ENCODE assay signal across 8 cellular contexts in the genomic region with DNA sequence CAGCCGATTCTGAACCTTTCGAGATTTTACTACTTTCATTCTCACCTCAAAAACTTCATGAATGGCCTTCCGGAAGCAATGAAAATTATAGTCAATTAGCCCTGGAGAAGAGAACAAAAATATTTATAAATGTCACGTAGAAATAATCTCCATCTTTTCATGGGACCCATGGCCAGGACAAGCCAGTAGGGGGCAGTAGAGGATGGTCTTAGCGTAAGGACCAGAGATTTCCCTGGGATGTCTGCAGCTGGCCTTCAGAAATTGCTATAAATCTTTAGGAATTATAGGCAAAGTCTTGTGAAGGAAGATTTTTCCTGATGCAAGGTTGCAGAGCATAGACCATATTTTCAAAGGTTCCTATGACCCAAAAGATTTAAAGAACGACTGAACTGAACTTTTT. TPM values are rescaled to one million over a fixed set of nuclear protein-coding genes. Genes with fewer than 3 reads are reported as not detected.
A peak's percentile ranks its signal among the peaks of the same experiment; 100 is the strongest.
DNase-seq lines count a peak whose midpoint lies in the region; ATAC-seq and TF ChIP-seq lines count a peak whose summit lies in the region.

No MANE protein-coding gene starts in this region.

- no peaks in the 10 kb centered on the region for H3K36me3 ChIP-seq in GM06990 (ENCODE audit: control insufficient read depth, insufficient read depth, low read length)

- no peak overlapping the region for H3K4me3 ChIP-seq in GM06990 (replicated peaks; ENCODE audit: low read depth, low read length)

- TF ChIP-seq CTCF in GM06990 (IDR thresholded peaks at IDR 0.05; ENCODE audit: insufficient read depth, low read length, poor library complexity, severe bottlenecking), result peak; percentile 84

- no peak for DNase-seq in GM06990 (ENCODE audit: extremely low read depth, insufficient read length)
- DNase-seq in M059J (ENCODE audit: low read depth), result peak; percentile 30
- DNase-seq in UCSD-AML1 (lab: John Stamatoyannopoulos, UW; ENCODE audit: unreplicated experiment), result peak; percentile 29
- DNase-seq in central memory CD4-positive, alpha-beta T cell, result peak; percentile 38
- DNase-seq in left lobe of liver (ENCODE audit: low spot score), result no peak
- peak; percentile 38 for DNase-seq in stimulated activated CD8-positive, alpha-beta memory T cell treated with anti-CD3 and anti-CD28 coated beads, Interleukin-12 subunit alpha, Interleukin-12 subunit beta, amount 100 ng/mL, for 1 hour (ENCODE audit: low read depth)
- no peak for DNase-seq in foreskin melanocyte

- H3K27me3 ChIP-seq in GM06990 (replicated peaks; ENCODE audit: control insufficient read depth, insufficient read depth, low read length), result no peaks in the 10 kb centered on the region

- peak; percentile 65 for ATAC-seq in left lobe of liver
- no peak for ATAC-seq in GM19463 (IDR thresholded peaks at IDR 0.05; ENCODE audit: unreplicated experiment)

RNA-seq across cellular contexts. Expression of a gene that starts 15.6 kb away (rescaled TPM):
- total RNA-seq in M059J (2014; rRNA removed; shearing (Covaris generic)), result 18.6 and 28.8 TPM in 2 replicates
- total RNA-seq in left lobe of liver, result 16.0 TPM

RNA-seq across cellular contexts. Expression of a gene that starts 44.0 kb away (rescaled TPM):
- 1.6 and 2.1 TPM in 2 replicates for total RNA-seq in M059J (2014; rRNA removed; shearing (Covaris generic))
- total RNA-seq in left lobe of liver, result 7.9 TPM

RNA-seq across cellular contexts. Expression of a gene that starts 53.0 kb away (rescaled TPM):
- 0.25 TPM in 1 of 2 replicates, not detected in the other for total RNA-seq in M059J (2014; rRNA removed; shearing (Covaris generic))
- total RNA-seq in left lobe of liver, result 0.58 TPM

Comparison
In these comparisons a context has a peak if more than half of its experiments do, and no peak if none do; other contexts are left out.
1. DNase-seq: peak in M059J (single experiment), UCSD-AML1 (single experiment), central memory CD4-positive, alpha-beta T cell (single experiment) and stimulated activated CD8-positive, alpha-beta memory T cell treated with anti-CD3 and anti-CD28 coated beads, Interleukin-12 subunit alpha, Interleukin-12 subunit beta, amount 100 ng/mL, for 1 hour (single experiment); none in GM06990 (single experiment), left lobe of liver (single experiment) and foreskin melanocyte (single experiment).